Comparison of ENCODE assay signal across 26 cellular contexts in the genomic region with DNA sequence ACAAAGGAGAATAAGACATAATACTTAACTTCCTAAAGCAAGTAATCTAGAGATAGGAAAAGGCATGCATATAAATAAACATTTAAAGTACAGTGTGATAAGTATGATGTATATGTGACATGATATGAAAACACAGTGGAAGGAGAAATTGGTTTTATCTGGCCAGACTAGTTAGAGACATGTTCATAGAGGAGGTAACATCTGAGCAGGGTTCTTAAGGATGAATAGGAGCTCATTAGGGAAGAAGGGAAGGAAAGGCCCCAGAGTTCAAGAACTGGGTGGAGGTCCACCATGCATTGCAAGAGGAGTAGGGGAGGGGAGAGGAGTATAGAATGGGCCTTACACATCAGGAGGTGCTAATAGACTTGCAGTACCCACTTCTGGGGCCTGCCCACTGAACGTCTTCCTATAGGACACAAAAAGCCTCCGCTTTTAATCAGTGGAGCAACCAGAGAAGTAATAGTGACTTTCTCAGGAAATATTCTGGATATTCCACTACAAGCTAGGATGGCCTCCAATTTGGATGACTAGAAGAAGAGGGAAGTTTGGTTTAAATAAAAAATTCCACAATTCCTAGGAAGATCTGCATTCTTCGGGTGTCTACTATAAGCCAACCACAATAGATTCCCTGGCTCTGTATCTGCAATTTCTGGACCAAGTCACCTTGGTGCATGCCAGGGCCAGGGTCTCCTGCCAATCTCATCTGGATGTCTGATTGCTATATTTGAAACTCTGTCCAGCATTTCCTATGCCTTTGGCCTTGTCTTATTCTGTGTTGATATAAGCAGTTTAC. TPM values are rescaled to one million over a fixed set of nuclear protein-coding genes. Genes with fewer than 3 reads are reported as not detected.
"Had no signal": no experiment of that assay in that cellular context is flagged by ENCODE, and none has a peak within 500 bp of the region (broad histone marks: within the 10 kb centered on the region; RNA-seq: fewer than 3 reads in every experiment).

No MANE protein-coding gene starts in this region.

- H3K4me1 ChIP-seq: breast epithelium, gastrocnemius medialis, left lung, transverse colon had no signal

- ATAC-seq: activated CD4-positive, CD25-positive, alpha-beta regulatory T cell treated with anti-CD3 and anti-CD28 coated beads, Interleukin-2, amount 50 U/mL, for 24 hours; gastrocnemius medialis; left lung; mucosa of descending colon; natural killer cell treated with Interleukin-12 subunit alpha and Interleukin-12 subunit beta and Interleukin-15 and Interleukin-18, amount 100 ng/mL, for 72 hours had no signal

- H3K36me3 Mint-ChIP-seq: activated naive CD4-positive, alpha-beta T cell treated with anti-CD3 and anti-CD28 coated beads, Interleukin-2, amount 10 ng/mL, durations not matched to agents 7 days and 5 days; activated naive CD8-positive, alpha-beta T cell treated with anti-CD3 and anti-CD28 coated beads, Interleukin-2, amount 10 ng/mL, durations not matched to agents 7 days and 5 days; natural killer cell treated with Interleukin-12 subunit alpha and Interleukin-12 subunit beta and Interleukin-15 and Interleukin-18, amount 100 ng/mL, for 72 hours had no signal

- H3K4me3 ChIP-seq: breast epithelium, esophagus muscularis mucosa, gastrocnemius medialis, left lung, mucosa of descending colon, transverse colon had no signal

- DNase-seq: activated CD4-positive, alpha-beta T cell treated with anti-CD3 and anti-CD28 coated beads for 48 hours; activated CD4-positive, alpha-beta T cell treated with anti-CD3 and anti-CD28 coated beads, Interleukin-2, amount 50 U/mL, for 48 hours; activated CD8-positive, alpha-beta memory T cell treated with anti-CD3 and anti-CD28 coated beads, Interleukin-2, amount 50 U/mL, for 4 hours; activated gamma-delta T cell; activated naive CD4-positive, alpha-beta T cell treated with anti-CD3 and anti-CD28 coated beads, Interleukin-2, amount 10 ng/mL, durations not matched to agents 7 days and 5 days; activated naive CD8-positive, alpha-beta T cell treated with anti-CD3 and anti-CD28 coated beads, Interleukin-2, amount 10 ng/mL, durations not matched to agents 7 days and 5 days; activated T-cell treated with anti-CD3 and anti-CD28 coated beads, Interleukin-2, amount 50 U/mL, for 1 hour; central memory CD4-positive, alpha-beta T cell; gastrocnemius medialis; glutamatergic neuron; left lung; mucosa of descending colon; posterior cingulate gyrus; stimulated activated CD4-positive, alpha-beta T cell treated with anti-CD3 and anti-CD28 coated beads, Interleukin-15, amount 100 ng/mL, for 24 hours; stimulated activated CD4-positive, alpha-beta T cell treated with anti-CD3 and anti-CD28 coated beads, Interleukin-2, amount 100 ng/mL, for 24 hours; stimulated activated naive CD4-positive, alpha-beta T cell; T-helper 9 cell; transverse colon; WERI-Rb-1 had no signal

- H3K9me3 Mint-ChIP-seq: activated naive CD4-positive, alpha-beta T cell treated with anti-CD3 and anti-CD28 coated beads, Interleukin-2, amount 10 ng/mL, durations not matched to agents 7 days and 5 days; activated naive CD8-positive, alpha-beta T cell treated with anti-CD3 and anti-CD28 coated beads, Interleukin-2, amount 10 ng/mL, durations not matched to agents 7 days and 5 days; activated T-helper 1 cell treated with anti-CD3 and anti-CD28 coated beads, Interleukin-12 subunit alpha, Interleukin-12 subunit beta, Interleukin-2, Interleukin-4 antibody, amounts not matched to agents 30 ng/mL and 10 ng/mL and 1 ng/mL, durations not matched to agents 14 hours and 24 hours and 36 hours; natural killer cell treated with Interleukin-12 subunit alpha and Interleukin-12 subunit beta and Interleukin-15 and Interleukin-18, amount 100 ng/mL, for 72 hours had no signal

- H3K27ac Mint-ChIP-seq: activated naive CD4-positive, alpha-beta T cell treated with anti-CD3 and anti-CD28 coated beads, Interleukin-2, amount 10 ng/mL, durations not matched to agents 7 days and 5 days; activated naive CD8-positive, alpha-beta T cell treated with anti-CD3 and anti-CD28 coated beads, Interleukin-2, amount 10 ng/mL, durations not matched to agents 7 days and 5 days; activated T-helper 1 cell treated with anti-CD3 and anti-CD28 coated beads, Interleukin-12 subunit alpha, Interleukin-12 subunit beta, Interleukin-2, Interleukin-4 antibody, amounts not matched to agents 30 ng/mL and 10 ng/mL and 1 ng/mL, durations not matched to agents 14 hours and 24 hours and 36 hours; natural killer cell treated with Interleukin-12 subunit alpha and Interleukin-12 subunit beta and Interleukin-15 and Interleukin-18, amount 100 ng/mL, for 72 hours had no signal

- H3K4me1 Mint-ChIP-seq: activated naive CD4-positive, alpha-beta T cell treated with anti-CD3 and anti-CD28 coated beads, Interleukin-2, amount 10 ng/mL, durations not matched to agents 7 days and 5 days; activated naive CD8-positive, alpha-beta T cell treated with anti-CD3 and anti-CD28 coated beads, Interleukin-2, amount 10 ng/mL, durations not matched to agents 7 days and 5 days had no signal

- H3K27ac ChIP-seq: breast epithelium, esophagus muscularis mucosa, gastrocnemius medialis, left lung, transverse colon, WERI-Rb-1 had no signal

- H3K27me3 ChIP-seq: breast epithelium, esophagus muscularis mucosa, gastrocnemius medialis, left lung, transverse colon had no signal

- H3K4me3 Mint-ChIP-seq: activated naive CD4-positive, alpha-beta T cell treated with anti-CD3 and anti-CD28 coated beads, Interleukin-2, amount 10 ng/mL, durations not matched to agents 7 days and 5 days; activated naive CD8-positive, alpha-beta T cell treated with anti-CD3 and anti-CD28 coated beads, Interleukin-2, amount 10 ng/mL, durations not matched to agents 7 days and 5 days; activated T-helper 1 cell treated with anti-CD3 and anti-CD28 coated beads, Interleukin-12 subunit alpha, Interleukin-12 subunit beta, Interleukin-2, Interleukin-4 antibody, amounts not matched to agents 30 ng/mL and 10 ng/mL and 1 ng/mL, durations not matched to agents 14 hours and 24 hours and 36 hours; natural killer cell treated with Interleukin-12 subunit alpha and Interleukin-12 subunit beta and Interleukin-15 and Interleukin-18, amount 100 ng/mL, for 72 hours had no signal

- H3K9me3 ChIP-seq: breast epithelium, esophagus muscularis mucosa, gastrocnemius medialis, left lung, mucosa of descending colon, transverse colon had no signal

- H3K36me3 ChIP-seq: breast epithelium, gastrocnemius medialis, left lung, transverse colon, WERI-Rb-1 had no signal

RNA-seq across cellular contexts. Expression of a gene that starts 41.9 kb away (rescaled TPM):
- total RNA-seq: activated CD8-positive, alpha-beta memory T cell treated with anti-CD3 and anti-CD28 coated beads for 36 hours; activated naive CD8-positive, alpha-beta T cell treated with anti-CD3 and anti-CD28 coated beads, Interleukin-2, amount 10 ng/mL, durations not matched to agents 7 days and 5 days; activated T-helper 1 cell treated with anti-CD3 and anti-CD28 coated beads, Interleukin-12 subunit alpha, Interleukin-12 subunit beta, Interleukin-2, Interleukin-4 antibody, amounts not matched to agents 30 ng/mL and 10 ng/mL and 1 ng/mL, durations not matched to agents 14 hours and 24 hours and 36 hours; natural killer cell treated with Interleukin-12 subunit alpha and Interleukin-12 subunit beta and Interleukin-15 and Interleukin-18, amount 100 ng/mL, for 72 hours; T-helper 1 cell treated with Interleukin-12 subunit alpha and Interleukin-12 subunit beta and Interleukin-4 antibody, amounts not matched to agents 30 ng/mL and 1 ng/mL, for 36 hours had no signal
